In genomic region chr1:8740034-8740449, GRCh38 we compare ENCODE assay signal across 1 cellular context.
A peak's percentile ranks its signal among the peaks of the same experiment; 100 is the strongest.
TF ChIP-seq lines count a peak whose summit lies in the region.

No MANE protein-coding gene starts in this region.

TF ChIP-seq in HepG2, 621 proteins besides CTCF, POLR2A, EP300 and RAD21 (continued from another document and continues in another):
- no peak for TF ChIP-seq ZBTB34 (CRISPR knock-in tag; IDR thresholded peaks at IDR 0.05)
- TF ChIP-seq ZBTB49 (CRISPR knock-in tag; IDR thresholded peaks at IDR 0.05; ENCODE audit: borderline replicate concordance), result no peak
- TF ChIP-seq ZNF446 (CRISPR knock-in tag; IDR thresholded peaks at IDR 0.05), result no peak
- no peak for TF ChIP-seq MAFG (CRISPR knock-in tag; IDR thresholded peaks at IDR 0.05)
- TF ChIP-seq DMTF1 (CRISPR knock-in tag; IDR thresholded peaks at IDR 0.05), result no peak
- no peak for TF ChIP-seq ZNF407 (CRISPR knock-in tag; IDR thresholded peaks at IDR 0.05; ENCODE audit: not compliant biosample characterization)
- TF ChIP-seq ATF4 (CRISPR knock-in tag; IDR thresholded peaks at IDR 0.05), result peak in 1 of 2 experiments; percentile 81; a peak in 2 of 4 replicates
- peak; percentile 78 for TF ChIP-seq ZNF609 (CRISPR knock-in tag; IDR thresholded peaks at IDR 0.05; ENCODE audit: borderline replicate concordance)
- no peak for TF ChIP-seq ZNF460 (CRISPR knock-in tag; IDR thresholded peaks at IDR 0.05; ENCODE audit: borderline replicate concordance)
- no peak for TF ChIP-seq KAT7 (CRISPR knock-in tag; IDR thresholded peaks at IDR 0.05; ENCODE audit: borderline replicate concordance)
- TF ChIP-seq NFATC3 (CRISPR knock-in tag; IDR thresholded peaks at IDR 0.05), result no peak
- peak; percentile 50; the same call in 1 of the 2 replicates for TF ChIP-seq JUNB (CRISPR knock-in tag; IDR thresholded peaks at IDR 0.05; ENCODE audit: borderline replicate concordance)
- TF ChIP-seq MTA3 (CRISPR knock-in tag; IDR thresholded peaks at IDR 0.05), result no peak
- no peak for TF ChIP-seq GABPA (IDR thresholded peaks at IDR 0.05; ENCODE audit: low read depth, low read length)
- TF ChIP-seq GABPA (CRISPR knock-in tag; IDR thresholded peaks at IDR 0.05; ENCODE audit: low read depth), result no peak
- no peak for TF ChIP-seq AGO1 (IDR thresholded peaks at IDR 0.05; ENCODE audit: low read depth, low read length, poor library complexity, severe bottlenecking)
- no peak for TF ChIP-seq TSC22D2 (CRISPR knock-in tag; IDR thresholded peaks at IDR 0.05; ENCODE audit: borderline replicate concordance)
- TF ChIP-seq DMAP1 (CRISPR knock-in tag; IDR thresholded peaks at IDR 0.05), result no peak
- TF ChIP-seq NFRKB (IDR thresholded peaks at IDR 0.05), result no peak
- TF ChIP-seq HNF1B (CRISPR knock-in tag; IDR thresholded peaks at IDR 0.05), result no peak
- TF ChIP-seq THAP8 (CRISPR knock-in tag; IDR thresholded peaks at IDR 0.05; ENCODE audit: borderline replicate concordance), result no peak
- TF ChIP-seq HINFP (CRISPR knock-in tag; IDR thresholded peaks at IDR 0.05; ENCODE audit: low read depth), result no peak
- no peak for TF ChIP-seq SPEN (CRISPR knock-in tag; IDR thresholded peaks at IDR 0.05; ENCODE audit: low read depth)
- no peak for TF ChIP-seq NRL (CRISPR knock-in tag; IDR thresholded peaks at IDR 0.05; ENCODE audit: borderline replicate concordance)
- TF ChIP-seq ZNF180 (CRISPR knock-in tag; IDR thresholded peaks at IDR 0.05; ENCODE audit: borderline replicate concordance, low read depth), result no peak
- no peak for TF ChIP-seq NCOA5 (CRISPR knock-in tag; IDR thresholded peaks at IDR 0.05)
- TF ChIP-seq NKX3-1 (CRISPR knock-in tag; IDR thresholded peaks at IDR 0.05), result no peak
- TF ChIP-seq ZSCAN25 (CRISPR knock-in tag; IDR thresholded peaks at IDR 0.05), result no peak
- peak in 1 of 2 experiments; percentile 26; a peak in 1 of 4 replicates for TF ChIP-seq NR2F1 (CRISPR knock-in tag; IDR thresholded peaks at IDR 0.05)
- peak; percentile 96; the same call in 1 of the 2 replicates for TF ChIP-seq HMG20A (CRISPR knock-in tag; IDR thresholded peaks at IDR 0.05; ENCODE audit: borderline replicate concordance)
- TF ChIP-seq ZNF781 (CRISPR knock-in tag; IDR thresholded peaks at IDR 0.05; ENCODE audit: borderline replicate concordance, not compliant biosample characterization), result no peak
- no peak for TF ChIP-seq NR3C1 (CRISPR knock-in tag; IDR thresholded peaks at IDR 0.05)
- TF ChIP-seq TCF7L2 (IDR thresholded peaks at IDR 0.05; ENCODE audit: low read depth, low read length), result no peak
